Comparison of ENCODE assay signal across 19 cellular contexts in genomic region chr4:152390216-152390615, GRCh38.
"Had no signal": no experiment of that assay in that cellular context is flagged by ENCODE, and none has a peak within 500 bp of the region (broad histone marks: within the 10 kb centered on the region; RNA-seq: fewer than 3 reads in every experiment).

No MANE protein-coding gene starts in this region.

- H3K27me3 ChIP-seq: SJSA1 had no signal

- H3K27ac ChIP-seq: SJSA1, SK-N-MC had no signal

- H3K36me3 ChIP-seq: SJSA1 had no signal

- H3K4me3 ChIP-seq: SJSA1, SK-N-MC had no signal

- DNase-seq: KBM-7, MV-4-11, NCI-H1048, NCI-H1105, NCI-H1436 treated with DMSO at 0.1 percent for 48 hours, NCI-H1694, NCI-H187 treated with DMSO at 0.1 percent for 48 hours, NCI-H2029 treated with DMSO at 0.1 percent for 48 hours, NCI-H2171, NCI-H226, NCI-H446, NCI-H510A, NCI-H524 treated with DMSO at 0.1 percent for 48 hours, Right ventricle myocardium superior, RPMI8226, SIG-M5, SW 1271 had no signal

- H3K9me3 ChIP-seq: SJSA1 had no signal

- H3K4me1 ChIP-seq: SJSA1 had no signal
